Comparison of ENCODE assay signal across 1 cellular context in genomic region chr9:91060520-91061343, GRCh38.
TF ChIP-seq lines count a peak whose summit lies in the region.

No MANE protein-coding gene starts in this region.

TF ChIP-seq in HepG2, 621 proteins besides CTCF, POLR2A, EP300 and RAD21 (continued from another document and continues in another):
- TF ChIP-seq ZNF280B (CRISPR knock-in tag; IDR thresholded peaks at IDR 0.05; ENCODE audit: borderline replicate concordance) (no peak), CBX2 (IDR thresholded peaks at IDR 0.05; ENCODE audit: low read depth, low read length) (no peak), CBX2 (CRISPR knock-in tag; IDR thresholded peaks at IDR 0.05; ENCODE audit: low read depth) (no peak), CSRNP1 (CRISPR knock-in tag; IDR thresholded peaks at IDR 0.05) (no peak), ZNF720 (CRISPR knock-in tag; IDR thresholded peaks at IDR 0.05) (no peak), HNF1B (CRISPR knock-in tag; IDR thresholded peaks at IDR 0.05) (peak; percentile 62), GLMP (CRISPR knock-in tag; IDR thresholded peaks at IDR 0.05; ENCODE audit: borderline replicate concordance) (no peak), ZNF687 (CRISPR knock-in tag; IDR thresholded peaks at IDR 0.05) (no peak), NR0B2 (CRISPR knock-in tag; IDR thresholded peaks at IDR 0.05) (no peak), ZNF766 (CRISPR knock-in tag; IDR thresholded peaks at IDR 0.05; ENCODE audit: borderline replicate concordance) (no peak), ZNF556 (CRISPR knock-in tag; IDR thresholded peaks at IDR 0.05; ENCODE audit: borderline replicate concordance) (no peak; the same call in 1 of the 2 replicates), PBX2 (CRISPR knock-in tag; IDR thresholded peaks at IDR 0.05) (no peak), MAZ (IDR thresholded peaks at IDR 0.05; ENCODE audit: borderline replicate concordance, low read depth, low read length) (no peak), MAZ (CRISPR knock-in tag; IDR thresholded peaks at IDR 0.05; ENCODE audit: low read depth) (peak; percentile 51; the same call in 1 of the 2 replicates), ZFP36L1 (CRISPR knock-in tag; IDR thresholded peaks at IDR 0.05) (no peak; the same call in 1 of the 2 replicates), PITX1 (CRISPR knock-in tag; IDR thresholded peaks at IDR 0.05) (peak; percentile 22; the same call in 1 of the 2 replicates), MBD4 (IDR thresholded peaks at IDR 0.05; ENCODE audit: borderline replicate concordance, low read length) (no peak), MNT (IDR thresholded peaks at IDR 0.05) (peak; percentile 37), SRSF1 (optimal IDR thresholded peaks at IDR 0.05; ENCODE audit: low read depth, low read length) (no peak), MTERF4 (CRISPR knock-in tag; IDR thresholded peaks at IDR 0.05) (no peak), ZMYM3 (CRISPR knock-in tag; IDR thresholded peaks at IDR 0.05) (no peak), REPIN1 (CRISPR knock-in tag; IDR thresholded peaks at IDR 0.05; ENCODE audit: borderline replicate concordance, low read depth) (no peak), ZNF382 (CRISPR knock-in tag; IDR thresholded peaks at IDR 0.05; ENCODE audit: borderline replicate concordance) (no peak), TCF12 (IDR thresholded peaks at IDR 0.05) (no peak), TCF12 (CRISPR knock-in tag; IDR thresholded peaks at IDR 0.05) (no peak), DBP (CRISPR knock-in tag; IDR thresholded peaks at IDR 0.05; ENCODE audit: not compliant biosample characterization) (no peak), ARID3A (IDR thresholded peaks at IDR 0.05; ENCODE audit: low read depth, low read length) (peak; percentile 79), PHF8 (CRISPR knock-in tag; IDR thresholded peaks at IDR 0.05) (no peak), SOX5 (CRISPR knock-in tag; IDR thresholded peaks at IDR 0.05; ENCODE audit: borderline replicate concordance) (peak; percentile 84), XBP1 (CRISPR knock-in tag; IDR thresholded peaks at IDR 0.05) (no peak), ZSCAN20 (CRISPR knock-in tag; IDR thresholded peaks at IDR 0.05; ENCODE audit: borderline replicate concordance) (no peak; the same call in 1 of the 2 replicates), HES4 (CRISPR knock-in tag; IDR thresholded peaks at IDR 0.05; ENCODE audit: borderline replicate concordance) (no peak), NR2F1 (CRISPR knock-in tag; IDR thresholded peaks at IDR 0.05) (0 out of 4 replicates have a peak, but pooled peaks of 1 of the 2 experiments have one; percentile 39), ZNF460 (CRISPR knock-in tag; IDR thresholded peaks at IDR 0.05; ENCODE audit: borderline replicate concordance) (no peak; the same call in 1 of the 2 replicates), ZNF235 (CRISPR knock-in tag; IDR thresholded peaks at IDR 0.05; ENCODE audit: borderline replicate concordance) (no peak), ASH2L (IDR thresholded peaks at IDR 0.05; ENCODE audit: insufficient read length, low read depth, low read length) (peak; percentile 86), ZNF567 (CRISPR knock-in tag; IDR thresholded peaks at IDR 0.05; ENCODE audit: borderline replicate concordance) (no peak), ZNF503 (CRISPR knock-in tag; IDR thresholded peaks at IDR 0.05) (no peak; the same call in 1 of the 2 replicates), MAX (IDR thresholded peaks at IDR 0.05) (peak; percentile 59; the same call in 1 of the 2 replicates), ZNF33A (CRISPR knock-in tag; IDR thresholded peaks at IDR 0.05; ENCODE audit: borderline replicate concordance) (no peak), NFRKB (IDR thresholded peaks at IDR 0.05) (no peak), ZNF431 (CRISPR knock-in tag; IDR thresholded peaks at IDR 0.05; ENCODE audit: borderline replicate concordance, low read depth) (no peak)
